ENCODE assay signal across 23 cellular contexts in the genomic region with DNA sequence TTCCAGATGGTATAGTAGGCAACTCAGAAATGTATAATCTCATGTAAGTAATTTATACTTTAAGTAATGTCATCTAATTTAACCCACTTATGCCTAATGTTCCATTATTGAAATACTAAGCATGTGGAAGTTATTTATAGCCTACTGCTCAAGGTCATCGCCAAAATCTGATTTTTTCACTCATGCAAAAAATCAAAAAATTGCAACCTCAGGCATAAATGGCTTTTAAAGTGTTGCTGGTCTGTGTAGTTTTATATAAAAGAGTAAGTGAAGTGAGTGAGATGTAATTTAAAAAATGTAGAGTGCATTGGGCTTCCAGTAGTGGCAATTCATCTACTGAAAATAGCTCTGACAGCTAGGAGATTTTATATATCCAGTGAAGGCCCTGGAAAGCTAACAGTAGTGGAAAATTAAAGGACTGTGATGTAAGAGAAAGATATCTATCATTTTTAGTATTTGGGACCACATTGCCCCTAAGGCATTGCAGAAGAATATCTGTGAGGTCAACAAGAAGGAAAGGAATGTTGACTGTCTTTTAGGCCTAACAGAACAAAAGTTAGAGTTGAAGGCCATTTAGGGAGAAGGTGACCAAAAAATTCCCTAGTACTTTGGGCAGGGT.
"Had no signal": no experiment of that assay in that cellular context is flagged by ENCODE, and none has a peak within 500 bp of the region (broad histone marks: within the 10 kb centered on the region; RNA-seq: fewer than 3 reads in every experiment).

No MANE protein-coding gene starts in this region.

- H3K27ac ChIP-seq: coronary artery, dorsolateral prefrontal cortex, esophagus muscularis mucosa, foreskin keratinocyte, gastroesophageal sphincter, heart left ventricle, hepatocyte, left lung, lower lobe of right lung had no signal

- H3K9me3 ChIP-seq: esophagus muscularis mucosa, gastroesophageal sphincter, heart left ventricle, left lung, lower lobe of right lung had no signal

- H3K36me3 ChIP-seq: esophagus muscularis mucosa, gastroesophageal sphincter, heart left ventricle, left lung, lower lobe of right lung had no signal

- H3K4me1 ChIP-seq: esophagus muscularis mucosa, foreskin keratinocyte, gastroesophageal sphincter, left lung, lower lobe of right lung had no signal

- H3K27me3 ChIP-seq: dorsolateral prefrontal cortex, esophagus muscularis mucosa, foreskin keratinocyte, gastroesophageal sphincter, heart left ventricle, hepatocyte, left lung had no signal

- FAIRE-seq: colon, endothelial cell of umbilical vein, frontal cortex, keratinocyte had no signal

- H3K4me3 ChIP-seq: coronary artery, dorsolateral prefrontal cortex, esophagus muscularis mucosa, gastroesophageal sphincter, heart left ventricle, hepatocyte, left lung, lower lobe of right lung, mucosa of descending colon had no signal

- DNase-seq: dermis blood vessel endothelial cell; dorsolateral prefrontal cortex; effector CD4-positive, alpha-beta T cell; effector memory CD4-positive, alpha-beta T cell; foreskin keratinocyte; heart left ventricle; hypothalamus; immature natural killer cell; left cardiac atrium; left lung; left ventricle myocardium superior; lower lobe of right lung; mesenchymal stem cell; mucosa of descending colon; naive B cell had no signal

- ATAC-seq: foreskin keratinocyte, gastroesophageal sphincter, heart left ventricle, left cardiac atrium, left lung, left ventricle myocardium superior, lower lobe of right lung, mucosa of descending colon had no signal
